ENCODE assay signal across 1 cellular context in genomic region chr5:151925396-151925750, GRCh38.
TF ChIP-seq lines count a peak whose summit lies in the region.

No MANE protein-coding gene starts in this region.

TF ChIP-seq in SK-N-SH, 30 proteins besides CTCF, POLR2A, EP300 and RAD21 (continued from another document):
- TF ChIP-seq GABPA (IDR thresholded peaks at IDR 0.05; ENCODE audit: low read depth) (no peak), TAF1 (IDR thresholded peaks at IDR 0.05; ENCODE audit: borderline replicate concordance, low read depth, low read length) (no peak), RCOR1 (IDR thresholded peaks at IDR 0.05; ENCODE audit: low read length) (no peak)
- TF ChIP-seq, protein P1, sequence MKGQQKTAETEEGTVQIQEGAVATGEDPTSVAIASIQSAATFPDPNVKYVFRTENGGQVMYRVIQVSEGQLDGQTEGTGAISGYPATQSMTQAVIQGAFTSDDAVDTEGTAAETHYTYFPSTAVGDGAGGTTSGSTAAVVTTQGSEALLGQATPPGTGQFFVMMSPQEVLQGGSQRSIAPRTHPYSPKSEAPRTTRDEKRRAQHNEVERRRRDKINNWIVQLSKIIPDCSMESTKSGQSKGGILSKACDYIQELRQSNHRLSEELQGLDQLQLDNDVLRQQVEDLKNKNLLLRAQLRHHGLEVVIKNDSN (IDR thresholded peaks at IDR 0.05; ENCODE audit: borderline replicate concordance, low read depth), result no peak
